Comparison of ENCODE assay signal across 1 cellular context in genomic region chr5:180080670-180081280, GRCh38.
TF ChIP-seq lines count a peak whose summit lies in the region.

No MANE protein-coding gene starts in this region.

TF ChIP-seq in SK-N-SH, 30 proteins besides CTCF, POLR2A, EP300 and RAD21 (continued from another document):
- TF ChIP-seq REST (IDR thresholded peaks at IDR 0.05; ENCODE audit: low read depth, low read length) (no peak), GATA2 (CRISPR knock-in tag; IDR thresholded peaks at IDR 0.05) (no peak), TEAD4 (IDR thresholded peaks at IDR 0.05; ENCODE audit: borderline replicate concordance, insufficient read depth) (no peak), FOXM1 (IDR thresholded peaks at IDR 0.05; ENCODE audit: low read depth) (no peak), CHD2 (IDR thresholded peaks at IDR 0.05; ENCODE audit: low read length, partially characterized antibody) (no peak), ELF1 (IDR thresholded peaks at IDR 0.05) (no peak), RCOR1 (IDR thresholded peaks at IDR 0.05; ENCODE audit: low read length) (no peak)
